In the genomic region with DNA sequence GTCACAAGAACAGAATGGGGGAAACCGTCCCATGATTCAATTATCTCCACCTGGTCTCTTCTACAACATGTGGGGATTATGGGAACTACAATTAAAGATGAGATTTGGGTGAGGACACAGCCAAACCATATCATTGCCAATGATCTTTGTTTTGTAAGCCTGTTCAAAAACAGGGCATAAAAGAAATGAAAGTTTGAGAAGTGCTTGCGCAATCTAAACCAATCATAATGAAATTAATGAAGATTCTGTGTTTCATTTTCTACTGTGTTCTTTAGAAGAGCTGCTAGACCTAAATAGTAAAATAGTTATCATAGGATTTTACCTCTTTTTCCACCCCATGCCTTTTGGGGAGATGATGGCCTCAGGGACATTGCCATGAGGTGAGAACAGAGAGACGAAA, we compare ENCODE assay signal across 31 cellular contexts.
"Had no signal": no experiment of that assay in that cellular context is flagged by ENCODE, and none has a peak within 500 bp of the region (broad histone marks: within the 10 kb centered on the region; RNA-seq: fewer than 3 reads in every experiment).

No MANE protein-coding gene starts in this region.

- H3K9me3 ChIP-seq: adrenal gland, body of pancreas, breast epithelium had no signal

- H3K4me3 Mint-ChIP-seq: activated CD4-positive, alpha-beta memory T cell treated with anti-CD3 and anti-CD28 coated beads, Interleukin-2, amount 10 ng/mL, durations not matched to agents 7 days and 5 days; activated CD8-positive, alpha-beta memory T cell treated with anti-CD3 and anti-CD28 coated beads, Interleukin-2, amount 10 ng/mL, durations not matched to agents 7 days and 5 days; activated naive CD4-positive, alpha-beta T cell treated with anti-CD3 and anti-CD28 coated beads, Interleukin-2, amount 50 U/mL, for 24 hours; activated naive CD8-positive, alpha-beta T cell treated with anti-CD3 and anti-CD28 coated beads, Interleukin-2, amount 10 ng/mL, durations not matched to agents 7 days and 5 days; activated T-helper 17 cell treated with anti-CD3 and anti-CD28 coated beads, Interleukin-2, amount 50 U/mL, for 72 hours had no signal

- H3K9me3 Mint-ChIP-seq: activated naive CD4-positive, alpha-beta T cell treated with anti-CD3 and anti-CD28 coated beads, Interleukin-2, amount 50 U/mL, for 24 hours; activated naive CD8-positive, alpha-beta T cell treated with anti-CD3 and anti-CD28 coated beads, Interleukin-2, amount 10 ng/mL, durations not matched to agents 7 days and 5 days had no signal

- FAIRE-seq: astrocyte had no signal

- H3K4me1 ChIP-seq: adrenal gland, body of pancreas, breast epithelium had no signal

- H3K27me3 Mint-ChIP-seq: activated CD4-positive, alpha-beta memory T cell treated with anti-CD3 and anti-CD28 coated beads, Interleukin-2, amount 10 ng/mL, durations not matched to agents 7 days and 5 days; activated CD8-positive, alpha-beta memory T cell treated with anti-CD3 and anti-CD28 coated beads, Interleukin-2, amount 10 ng/mL, durations not matched to agents 7 days and 5 days; activated naive CD8-positive, alpha-beta T cell treated with anti-CD3 and anti-CD28 coated beads, Interleukin-2, amount 10 ng/mL, durations not matched to agents 7 days and 5 days; activated T-helper 17 cell treated with anti-CD3 and anti-CD28 coated beads, Interleukin-2, amount 50 U/mL, for 72 hours had no signal

- H3K27ac ChIP-seq: adrenal gland, body of pancreas, breast epithelium, WERI-Rb-1 had no signal

- H3K27me3 ChIP-seq: adrenal gland, body of pancreas, breast epithelium had no signal

- H3K4me3 ChIP-seq: adrenal gland, body of pancreas, breast epithelium had no signal

- ATAC-seq: activated CD8-positive, alpha-beta memory T cell treated with anti-CD3 and anti-CD28 coated beads, Interleukin-2, amount 10 ng/mL, durations not matched to agents 7 days and 5 days; activated T-helper 17 cell treated with anti-CD3 and anti-CD28 coated beads, Interleukin-2, amount 50 U/mL, for 72 hours; body of pancreas had no signal

- H3K36me3 ChIP-seq: adrenal gland, breast epithelium, WERI-Rb-1 had no signal

- DNase-seq: activated CD4-positive, alpha-beta memory T cell treated with anti-CD3 and anti-CD28 coated beads, Interleukin-2, amount 10 ng/mL, durations not matched to agents 7 days and 5 days; activated CD4-positive, alpha-beta T cell treated with anti-CD3 and anti-CD28 coated beads for 1 hour; activated CD4-positive, alpha-beta T cell treated with anti-CD3 and anti-CD28 coated beads for 48 hours; activated CD4-positive, CD25-positive, alpha-beta regulatory T cell; activated CD8-positive, alpha-beta memory T cell treated with anti-CD3 and anti-CD28 coated beads for 24 hours; activated CD8-positive, alpha-beta memory T cell treated with anti-CD3 and anti-CD28 coated beads, Interleukin-2, amount 10 ng/mL, durations not matched to agents 7 days and 5 days; activated CD8-positive, alpha-beta memory T cell treated with anti-CD3 and anti-CD28 coated beads, Interleukin-2, amount 50 U/mL, for 48 hours; activated effector memory CD4-positive, alpha-beta T cell treated with anti-CD3 and anti-CD28 coated beads, Interleukin-2, amount 50 U/mL, for 16 hours; activated naive CD4-positive, alpha-beta T cell; activated naive CD8-positive, alpha-beta T cell treated with anti-CD3 and anti-CD28 coated beads, Interleukin-2, amount 10 ng/mL, durations not matched to agents 7 days and 5 days; activated T-cell treated with anti-CD3 and anti-CD28 coated beads, Interleukin-2, amount 50 U/mL, for 48 hours; adrenal gland; body of pancreas; NCI-H1048; NCI-H1105 treated with DMSO at 0.1 percent for 48 hours; NCI-H1436; NCI-H1694; NCI-H1930; NCI-H2081 treated with DMSO at 0.1 percent for 48 hours; NCI-H345; NCI-H524 treated with DMSO at 0.1 percent for 48 hours; Right ventricle myocardium superior; SW 1271; T-helper 1 cell; T-helper 2 cell; T-helper 9 cell; WERI-Rb-1 had no signal

- H3K4me1 Mint-ChIP-seq: activated CD4-positive, alpha-beta memory T cell treated with anti-CD3 and anti-CD28 coated beads, Interleukin-2, amount 10 ng/mL, durations not matched to agents 7 days and 5 days; activated CD8-positive, alpha-beta memory T cell treated with anti-CD3 and anti-CD28 coated beads, Interleukin-2, amount 10 ng/mL, durations not matched to agents 7 days and 5 days; activated naive CD4-positive, alpha-beta T cell treated with anti-CD3 and anti-CD28 coated beads, Interleukin-2, amount 50 U/mL, for 24 hours; activated naive CD8-positive, alpha-beta T cell treated with anti-CD3 and anti-CD28 coated beads, Interleukin-2, amount 10 ng/mL, durations not matched to agents 7 days and 5 days; activated T-helper 17 cell treated with anti-CD3 and anti-CD28 coated beads, Interleukin-2, amount 50 U/mL, for 72 hours had no signal

- H3K36me3 Mint-ChIP-seq: activated CD8-positive, alpha-beta memory T cell treated with anti-CD3 and anti-CD28 coated beads, Interleukin-2, amount 10 ng/mL, durations not matched to agents 7 days and 5 days; activated naive CD4-positive, alpha-beta T cell treated with anti-CD3 and anti-CD28 coated beads, Interleukin-2, amount 50 U/mL, for 24 hours; activated naive CD8-positive, alpha-beta T cell treated with anti-CD3 and anti-CD28 coated beads, Interleukin-2, amount 10 ng/mL, durations not matched to agents 7 days and 5 days had no signal

- H3K27ac Mint-ChIP-seq: activated CD4-positive, alpha-beta memory T cell treated with anti-CD3 and anti-CD28 coated beads, Interleukin-2, amount 10 ng/mL, durations not matched to agents 7 days and 5 days; activated CD8-positive, alpha-beta memory T cell treated with anti-CD3 and anti-CD28 coated beads, Interleukin-2, amount 10 ng/mL, durations not matched to agents 7 days and 5 days; activated naive CD4-positive, alpha-beta T cell treated with anti-CD3 and anti-CD28 coated beads, Interleukin-2, amount 50 U/mL, for 24 hours; activated naive CD8-positive, alpha-beta T cell treated with anti-CD3 and anti-CD28 coated beads, Interleukin-2, amount 10 ng/mL, durations not matched to agents 7 days and 5 days; activated T-helper 17 cell treated with anti-CD3 and anti-CD28 coated beads, Interleukin-2, amount 50 U/mL, for 72 hours had no signal
